8 cellular contexts compared by ENCODE assay signal in the genomic region with DNA sequence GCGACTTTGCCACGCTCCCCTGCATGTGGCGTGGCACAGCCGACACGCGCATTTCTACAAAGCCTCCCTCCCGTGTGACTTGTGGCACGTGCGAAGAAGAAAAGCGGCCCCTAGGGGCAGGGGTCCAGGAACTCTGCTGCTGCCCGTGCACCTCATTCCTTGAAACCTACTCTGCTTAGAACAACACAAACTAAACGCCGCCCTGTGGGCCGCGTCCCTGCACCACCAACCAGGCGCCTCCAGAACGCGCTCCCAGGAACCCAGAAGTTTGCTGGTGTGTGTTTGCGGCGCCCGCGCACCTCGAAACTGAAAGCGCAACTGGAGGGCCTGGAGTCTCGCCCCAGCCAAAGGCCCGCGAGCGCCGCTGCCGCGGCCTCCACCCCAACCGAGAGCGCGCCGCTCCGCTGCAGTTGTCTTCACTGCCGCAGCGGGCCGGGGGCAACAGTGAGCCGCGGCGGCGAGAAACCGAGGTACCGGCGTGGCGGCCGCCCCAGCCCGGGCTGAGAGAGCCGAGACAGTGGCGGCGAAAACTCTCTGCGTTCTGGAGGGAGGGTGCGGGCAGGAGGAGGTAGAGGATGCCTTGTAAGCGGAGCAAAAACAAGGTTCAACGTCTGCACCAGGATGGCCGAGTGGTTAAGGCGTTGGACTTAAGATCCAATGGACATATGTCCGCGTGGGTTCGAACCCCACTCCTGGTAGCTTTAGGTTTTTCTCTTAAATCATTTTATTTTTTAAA.
DNase-seq lines count a peak whose midpoint lies in the region; ATAC-seq and TF ChIP-seq lines count a peak whose summit lies in the region.

No MANE protein-coding gene starts in this region.

- peak overlapping the region; percentile 86 for H3K27ac ChIP-seq in effector memory CD4-positive, alpha-beta T cell (ENCODE audit: insufficient read depth, low read length, poor library complexity, severe bottlenecking)

- H3K9me3 ChIP-seq in Caco-2 = no peaks in the 10 kb centered on the region
- no peaks in the 10 kb centered on the region for H3K9me3 ChIP-seq in effector memory CD4-positive, alpha-beta T cell (ENCODE audit: control insufficient read depth, low read length)

- CTCF ChIA-PET in Caco-2 (lab: Charles Lee) = interaction anchor here (0.5 to 2.1 kb wide), 12 partner anchors 15 to 714 kb away, joined by 3 to 15 read pairs (median 4); no protein-coding TSS in a partner anchor

- H3K36me3 Mint-ChIP-seq in Caco-2 (ENCODE audit: insufficient read depth, unreplicated experiment) = peaks cover 23% of the 10 kb centered on the region

- H3K27ac Mint-ChIP-seq in Caco-2 (ENCODE audit: unreplicated experiment) = peak overlapping the region; percentile 90

- H3K4me3 Mint-ChIP-seq in Caco-2 (ENCODE audit: unreplicated experiment) = peak overlapping the region; percentile 86

- POLR2A ChIA-PET in Caco-2 (lab: Charles Lee) = interaction anchor here (0.9 to 1.2 kb wide), 2 partner anchors 48 to 70 kb away, joined by 4 read pairs; no protein-coding TSS in a partner anchor

- H3K4me1 Mint-ChIP-seq in Caco-2 (ENCODE audit: low read depth, unreplicated experiment) = peaks cover 34% of the 10 kb centered on the region

- peak overlapping the region; percentile 70 for H3K4me3 ChIP-seq in Caco-2 (ENCODE audit: low read depth, low read length)
- H3K4me3 ChIP-seq in effector memory CD4-positive, alpha-beta T cell (ENCODE audit: insufficient read depth, low read depth, low read length, poor library complexity, severe bottlenecking) = peak overlapping the region; percentile 89

- H3K36me3 ChIP-seq in Caco-2 (ENCODE audit: control insufficient read depth, insufficient read depth, low read length) = no peaks in the 10 kb centered on the region
- H3K36me3 ChIP-seq in effector memory CD4-positive, alpha-beta T cell (ENCODE audit: control insufficient read depth, insufficient read depth, low read length) = no peaks in the 10 kb centered on the region

- no peaks in the 10 kb centered on the region for H3K27me3 ChIP-seq in Caco-2 (replicated peaks; ENCODE audit: control insufficient read depth, insufficient read depth, low read length)
- H3K27me3 ChIP-seq in effector memory CD4-positive, alpha-beta T cell (replicated peaks; ENCODE audit: control insufficient read depth, insufficient read depth, low read length, poor library complexity, severe bottlenecking) = no peaks in the 10 kb centered on the region

- H3K9me3 Mint-ChIP-seq in Caco-2 (ENCODE audit: unreplicated experiment) = no peaks in the 10 kb centered on the region

- DNase-seq in Caco-2 (peak; percentile 95 to 96), HT-29 (ENCODE audit: low spot score) (peak; percentile 98), NK-92 (lab: John Stamatoyannopoulos, UW; ENCODE audit: unreplicated experiment) (peak; percentile 40), medulla oblongata (ENCODE audit: extremely low spot score) (peak; percentile 98)
- peak; percentile 82 to 83 for DNase-seq in activated CD8-positive, alpha-beta memory T cell treated with anti-CD3 and anti-CD28 coated beads for 4 hours (ENCODE audit: low read depth in 2 of 2)
- DNase-seq in effector memory CD4-positive, alpha-beta T cell = peak; percentile 83 to 87 (median 85)
- peak; percentile 76 to 85 (median 77) for DNase-seq in stimulated activated CD4-positive, alpha-beta T cell treated with anti-CD3 and anti-CD28 coated beads, TNF-alpha, amount 100 ng/mL, for 48 hours (ENCODE audit: low read depth in 3 of 3)

- ATAC-seq in GM21360 (IDR thresholded peaks at IDR 0.05; ENCODE audit: unreplicated experiment) = peak; percentile 90

- peaks cover 6% of the 10 kb centered on the region for H3K27me3 Mint-ChIP-seq in Caco-2 (ENCODE audit: insufficient read depth, unreplicated experiment)

- H3K4me1 ChIP-seq in Caco-2 = peaks cover 7% of the 10 kb centered on the region
- peaks cover 10% of the 10 kb centered on the region for H3K4me1 ChIP-seq in effector memory CD4-positive, alpha-beta T cell (ENCODE audit: control insufficient read depth, insufficient read depth, low read length, poor library complexity, severe bottlenecking)

- TSS peak; percentile 38 for BruUV-seq in Caco-2 (replicated peaks; lab: Mats Ljungman, UMichigan)

- intact Hi-C loops in Caco-2 (cut with micrococcal nuclease; ENCODE audit: unreplicated experiment) = loop anchor here (1.0 to 10.0 kb wide), 8 partner anchors 21 to 266 kb away; partner anchors contain the start of genes STX11 and UTRN

- TF ChIP-seq CTCF in Caco-2 (IDR thresholded peaks at IDR 0.05; ENCODE audit: insufficient read depth in 1 of 2, low read depth in 1 of 2, low read length in 1 of 2, severe bottlenecking in 1 of 2, unreplicated experiment in 1 of 2) = peak; percentile 57 to 77

Comparison
In these comparisons a context has a peak if more than half of its experiments do, and no peak if none do; other contexts are left out.
1. Peak in every context shown above with its lines: DNase-seq, ATAC-seq, H3K4me3 ChIP-seq and H3K27ac ChIP-seq.
2. DNase-seq: peak in every context shown above with its lines; median percentile 98 in HT-29; 98 in medulla oblongata; 96 in Caco-2; 85 in effector memory CD4-positive, alpha-beta T cell; 82 in activated CD8-positive, alpha-beta memory T cell treated with anti-CD3 and anti-CD28 coated beads for 4 hours; 77 in stimulated activated CD4-positive, alpha-beta T cell treated with anti-CD3 and anti-CD28 coated beads, TNF-alpha, amount 100 ng/mL, for 48 hours; 40 in NK-92.